Comparison of ENCODE assay signal across 19 cellular contexts in genomic region chr13:19810151-19810550, GRCh38. TPM values are rescaled to one million over a fixed set of nuclear protein-coding genes. Genes with fewer than 3 reads are reported as not detected.
DNase-seq lines count a peak whose midpoint lies in the region; ATAC-seq and TF ChIP-seq lines count a peak whose summit lies in the region.
"Had no signal": no experiment of that assay in that cellular context is flagged by ENCODE, and none has a peak within 500 bp of the region (broad histone marks: within the 10 kb centered on the region; RNA-seq: fewer than 3 reads in every experiment).

No MANE protein-coding gene starts in this region.

- ATAC-seq in GM21390 (IDR thresholded peaks at IDR 0.05; ENCODE audit: unreplicated experiment), result no peak
- ATAC-seq: HCT116 had no signal

- no peaks in the 10 kb centered on the region for H3K27me3 Mint-ChIP-seq in progenitor cell of endocrine pancreas
- H3K27me3 Mint-ChIP-seq in activated naive CD8-positive, alpha-beta T cell treated with anti-CD3 and anti-CD28 coated beads for 36 hours, result no peaks in the 10 kb centered on the region
- H3K27me3 Mint-ChIP-seq: B cell; CD4-positive, alpha-beta T cell; CD8-positive, alpha-beta memory T cell had no signal

- TF ChIP-seq CTCF in choroid plexus epithelial cell (conservative IDR thresholded peaks at IDR 0.05; ENCODE audit: low read depth, low read length), result no peak
- no peak for TF ChIP-seq CTCF in progenitor cell of endocrine pancreas (IDR thresholded peaks at IDR 0.05; ENCODE audit: unreplicated experiment)

- peak overlapping the region; percentile 73 for H3K27ac Mint-ChIP-seq in progenitor cell of endocrine pancreas
- no peak overlapping the region for H3K27ac Mint-ChIP-seq in activated naive CD8-positive, alpha-beta T cell treated with anti-CD3 and anti-CD28 coated beads for 36 hours
- H3K27ac Mint-ChIP-seq: B cell; CD4-positive, alpha-beta T cell; CD8-positive, alpha-beta memory T cell; H9; HFFc6 had no signal

- no peak overlapping the region for H3K4me3 ChIP-seq in choroid plexus epithelial cell (ENCODE audit: low read depth, low read length)
- H3K4me3 ChIP-seq: BLaER1, GM23248 had no signal

- H3K4me1 Mint-ChIP-seq in progenitor cell of endocrine pancreas (ENCODE audit: low read depth), result peaks cover 3% of the 10 kb centered on the region
- peaks cover 6% of the 10 kb centered on the region for H3K4me1 Mint-ChIP-seq in activated naive CD8-positive, alpha-beta T cell treated with anti-CD3 and anti-CD28 coated beads for 36 hours
- H3K4me1 Mint-ChIP-seq: B cell; CD8-positive, alpha-beta memory T cell; H9 had no signal

- no peak overlapping the region for H3K4me3 Mint-ChIP-seq in progenitor cell of endocrine pancreas (ENCODE audit: low read depth)
- no peak overlapping the region for H3K4me3 Mint-ChIP-seq in activated naive CD8-positive, alpha-beta T cell treated with anti-CD3 and anti-CD28 coated beads for 36 hours
- H3K4me3 Mint-ChIP-seq: B cell; CD14-positive monocyte; CD4-positive, alpha-beta T cell; CD8-positive, alpha-beta memory T cell; H9; HFFc6 had no signal

- DNase-seq in DMS 273 (lab: John Stamatoyannopoulos, UW; ENCODE audit: unreplicated experiment), result peak; percentile 17
- no peak for DNase-seq in DMS 273 treated with DMSO at 0.1 percent for 48 hours (lab: John Stamatoyannopoulos, UW)
- DNase-seq in choroid plexus epithelial cell (ENCODE audit: low read depth), result peak; percentile 41
- no peak for DNase-seq in progenitor cell of endocrine pancreas (ENCODE audit: low spot score, unreplicated experiment)
- DNase-seq in GOT3 (lab: John Stamatoyannopoulos, UW), result no peak
- DNase-seq in activated naive CD8-positive, alpha-beta T cell treated with anti-CD3 and anti-CD28 coated beads for 36 hours, result no peak
- no peak for DNase-seq in HK-2 (ENCODE audit: unreplicated experiment)
- DNase-seq: CD4-positive, alpha-beta T cell; CD8-positive, alpha-beta memory T cell; DMS153; DND-41; GM23248; H9; HFFc6 had no signal

- no peaks in the 10 kb centered on the region for H3K9me3 Mint-ChIP-seq in progenitor cell of endocrine pancreas (ENCODE audit: low read depth)
- H3K9me3 Mint-ChIP-seq in activated naive CD8-positive, alpha-beta T cell treated with anti-CD3 and anti-CD28 coated beads for 36 hours, result no peaks in the 10 kb centered on the region
- H3K9me3 Mint-ChIP-seq: CD4-positive, alpha-beta T cell; CD8-positive, alpha-beta memory T cell; HFFc6 had no signal

- peaks cover 10% of the 10 kb centered on the region for H3K36me3 Mint-ChIP-seq in progenitor cell of endocrine pancreas (ENCODE audit: insufficient read depth)
- no peaks in the 10 kb centered on the region for H3K36me3 Mint-ChIP-seq in activated naive CD8-positive, alpha-beta T cell treated with anti-CD3 and anti-CD28 coated beads for 36 hours

RNA-seq across cellular contexts. Expression of gene PSPC1, which starts 27.4 kb away (rescaled TPM):
- total RNA-seq in progenitor cell of endocrine pancreas, result 92.3 and 94.1 TPM in 2 replicates
- total RNA-seq in activated naive CD8-positive, alpha-beta T cell treated with anti-CD3 and anti-CD28 coated beads for 36 hours, result 10 to 100 TPM; 88.7 to 92.4 TPM

RNA-seq across cellular contexts. Expression of gene ZMYM5, which starts 53.3 kb away (rescaled TPM):
- total RNA-seq in progenitor cell of endocrine pancreas, result 21.5 and 22.5 TPM in 2 replicates
- total RNA-seq in activated naive CD8-positive, alpha-beta T cell treated with anti-CD3 and anti-CD28 coated beads for 36 hours, result 10 to 100 TPM; 11.0 to 13.7 TPM

Comparison
In these comparisons a context has a peak if more than half of its experiments do, and no peak if none do; other contexts are left out.
1. DNase-seq: peak in DMS 273 (single experiment) and choroid plexus epithelial cell (single experiment); none in DMS 273 treated with DMSO at 0.1 percent for 48 hours (single experiment), progenitor cell of endocrine pancreas (single experiment), GOT3 (single experiment), activated naive CD8-positive, alpha-beta T cell treated with anti-CD3 and anti-CD28 coated beads for 36 hours (single experiment) and HK-2 (single experiment).